10 cellular contexts compared by ENCODE assay signal in genomic region chr10:24851595-24851994, GRCh38.
DNase-seq lines count a peak whose midpoint lies in the region; ATAC-seq and TF ChIP-seq lines count a peak whose summit lies in the region.
"Had no signal": no experiment of that assay in that cellular context is flagged by ENCODE, and none has a peak within 500 bp of the region (broad histone marks: within the 10 kb centered on the region; RNA-seq: fewer than 3 reads in every experiment).

No MANE protein-coding gene starts in this region.

- no peaks in the 10 kb centered on the region for H3K36me3 Mint-ChIP-seq in osteocyte (ENCODE audit: unreplicated experiment)

- ATAC-seq in GM18511 (IDR thresholded peaks at IDR 0.05; ENCODE audit: unreplicated experiment) (no peak), GM21723 (IDR thresholded peaks at IDR 0.05; ENCODE audit: unreplicated experiment) (no peak)

- no peak overlapping the region for H3K27ac ChIP-seq in colonic mucosa
- H3K27ac ChIP-seq in prostate gland, result no peak overlapping the region
- H3K27ac ChIP-seq: GM23248 had no signal

- H3K36me3 ChIP-seq in HAP-1 (replicated peaks) (no peaks in the 10 kb centered on the region), colonic mucosa (no peaks in the 10 kb centered on the region), prostate gland (no peaks in the 10 kb centered on the region)

- H3K9me3 ChIP-seq in HAP-1 (no peaks in the 10 kb centered on the region), colonic mucosa (no peaks in the 10 kb centered on the region), prostate gland (no peaks in the 10 kb centered on the region)

- DNase-seq in HAP-1 (ENCODE audit: low spot score in 2 of 2) (peak; percentile 81 to 90), NCI-H2227 treated with DMSO at 0.1 percent for 48 hours (lab: John Stamatoyannopoulos, UW) (peak; percentile 70), colonic mucosa (peak; percentile 63), osteocyte (ENCODE audit: extremely low spot score, unreplicated experiment) (peak; percentile 38), prostate gland (ENCODE audit: low spot score) (no peak)
- DNase-seq in activated CD8-positive, alpha-beta memory T cell treated with anti-CD3 and anti-CD28 coated beads, Interleukin-2, amount 50 U/mL, for 48 hours, result no peak
- DNase-seq: GM23248, NCI-H446 had no signal

- 53% methylated on average over 12 of the region's 12 CpGs for WGBS in prostate gland

- H3K27ac Mint-ChIP-seq in osteocyte (ENCODE audit: unreplicated experiment), result no peak overlapping the region

- TF ChIP-seq POLR2A in prostate gland (IDR thresholded peaks at IDR 0.05), result no peak

- intact Hi-C loops in colonic mucosa (cut with DNase I), result no loop called here
- intact Hi-C loops in prostate gland (cut with DNase I), result no loop called here

- peak overlapping the region in 1 of 2 donors; percentile 24 for H3K9ac ChIP-seq in colonic mucosa (ENCODE audit: low read depth in 2 of 2, low read length in 2 of 2)
- H3K9ac ChIP-seq: GM23248 had no signal

- H3K4me1 Mint-ChIP-seq in osteocyte (ENCODE audit: unreplicated experiment), result peaks cover 59% of the 10 kb centered on the region

- H3K9me3 Mint-ChIP-seq in osteocyte (ENCODE audit: unreplicated experiment), result no peaks in the 10 kb centered on the region

- H3K4me1 ChIP-seq in HAP-1, result peaks cover 45% of the 10 kb centered on the region
- H3K4me1 ChIP-seq in colonic mucosa, result no peaks in the 10 kb centered on the region
- no peaks in the 10 kb centered on the region for H3K4me1 ChIP-seq in prostate gland (replicated peaks)

- no peak overlapping the region for H3K4me3 Mint-ChIP-seq in osteocyte (ENCODE audit: unreplicated experiment)

- H3K27me3 Mint-ChIP-seq in osteocyte (ENCODE audit: unreplicated experiment), result no peaks in the 10 kb centered on the region

- in situ Hi-C loops in HAP-1 (cut with MboI; ENCODE audit: low sequenced_read_pairs), result no loop called here

- no peaks in the 10 kb centered on the region for H3K27me3 ChIP-seq in HAP-1 (ENCODE audit: low read depth)
- no peaks in the 10 kb centered on the region for H3K27me3 ChIP-seq in colonic mucosa
- H3K27me3 ChIP-seq in prostate gland (replicated peaks; ENCODE audit: insufficient read depth), result no peaks in the 10 kb centered on the region

- H3K4me3 ChIP-seq in HAP-1, result no peak overlapping the region
- H3K4me3 ChIP-seq in colonic mucosa, result no peak overlapping the region
- no peak overlapping the region for H3K4me3 ChIP-seq in prostate gland
- H3K4me3 ChIP-seq: GM23248 had no signal

- TF ChIP-seq CTCF in colonic mucosa (IDR thresholded peaks at IDR 0.05) (no peak), osteocyte (IDR thresholded peaks at IDR 0.05) (no peak), prostate gland (IDR thresholded peaks at IDR 0.05) (no peak)

Comparison
In these comparisons a context has a peak if more than half of its experiments do, and no peak if none do; other contexts are left out.
1. DNase-seq: peak in HAP-1 (2 of 2), NCI-H2227 treated with DMSO at 0.1 percent for 48 hours (single experiment), colonic mucosa (single experiment) and osteocyte (single experiment); none in prostate gland (single experiment) and activated CD8-positive, alpha-beta memory T cell treated with anti-CD3 and anti-CD28 coated beads, Interleukin-2, amount 50 U/mL, for 48 hours (single experiment).